ENCODE assay signal across 29 cellular contexts in genomic region chr4:37232315-37232714, GRCh38. TPM values are rescaled to one million over a fixed set of nuclear protein-coding genes. Genes with fewer than 3 reads are reported as not detected.
DNase-seq lines count a peak whose midpoint lies in the region; ATAC-seq, FAIRE-seq and TF ChIP-seq lines count a peak whose summit lies in the region.
"Had no signal": no experiment of that assay in that cellular context is flagged by ENCODE, and none has a peak within 500 bp of the region (broad histone marks: within the 10 kb centered on the region; RNA-seq: fewer than 3 reads in every experiment).

No MANE protein-coding gene starts in this region.

- peak; percentile 19 for DNase-seq in LNCaP clone FGC (ENCODE audit: low read depth)
- no peak for DNase-seq in mucosa of descending colon
- no peak for DNase-seq in NCI-H1694 (lab: John Stamatoyannopoulos, UW)
- DNase-seq in T-helper 2 cell = no peak
- no peak for DNase-seq in MG63
- DNase-seq: 8988T; ACHN; BE2C; C1 segment of cervical spinal cord; CD4-positive, alpha-beta memory T cell; CD4-positive, CD25-positive, alpha-beta regulatory T cell; CD8-positive, alpha-beta memory T cell; COR-L47; DMS 273 treated with DMSO at 0.1 percent for 48 hours; DMS153; DMS53; DMS79; DND-41; EL; GDM1 had no signal

- H3K9me3 ChIP-seq in mucosa of descending colon (no peaks in the 10 kb centered on the region), MG63 (no peaks in the 10 kb centered on the region)
- H3K9me3 ChIP-seq: BE2C, BLaER1 had no signal

- H3K36me3 ChIP-seq in mucosa of descending colon (ENCODE audit: low read depth) (no peaks in the 10 kb centered on the region), MG63 (no peaks in the 10 kb centered on the region)
- H3K36me3 ChIP-seq: BE2C, BLaER1 had no signal

- H3K4me3 ChIP-seq in LNCaP clone FGC (ENCODE audit: low read depth, low read length) (no peak overlapping the region), mucosa of descending colon (no peak overlapping the region), MG63 (no peak overlapping the region)
- H3K4me3 ChIP-seq: BLaER1, GM12878 had no signal

- H3K4me1 ChIP-seq in mucosa of descending colon (ENCODE audit: low read depth) = no peaks in the 10 kb centered on the region
- H3K4me1 ChIP-seq: BE2C, BLaER1 had no signal

- no peak for TF ChIP-seq CTCF in LNCaP clone FGC (IDR thresholded peaks at IDR 0.05; ENCODE audit: control insufficient read depth, extremely low read depth, insufficient read depth)
- no peak for TF ChIP-seq CTCF in mucosa of descending colon (IDR thresholded peaks at IDR 0.05)

- H3K27me3 ChIP-seq in MG63 = no peaks in the 10 kb centered on the region
- H3K27me3 ChIP-seq: BE2C, BLaER1 had no signal

- intact Hi-C loops in mucosa of descending colon (cut with DNase I, micrococcal nuclease) = no loop called here

- peak; percentile 93 for ATAC-seq in mucosa of descending colon
- ATAC-seq: GM12878 had no signal

- peak; percentile 18 for FAIRE-seq in colon (lab: Jason Lieb, UNC)
- FAIRE-seq: A204.1, GM12878, GM12892, GM18507 had no signal

RNA-seq across cellular contexts. Expression of gene NWD2, which starts 12.2 kb away (rescaled TPM):
- total RNA-seq in mucosa of descending colon = 1 to 10 TPM in 2 of 3 donors, under 1 TPM in 1; 0.95 to 1.4 (median 1.3) TPM
- not detected in 2 replicates for total RNA-seq in MG63 (2014; rRNA removed; shearing (Covaris generic); ENCODE audit: low replicate concordance)
- total RNA-seq: A673; CD4-positive, alpha-beta memory T cell; CD4-positive, CD25-positive, alpha-beta regulatory T cell; CD8-positive, alpha-beta memory T cell; Daoy; G401; GM12878 had no signal
